In genomic region chr3:187773233-187773962, GRCh38 we compare ENCODE assay signal across 10 cellular contexts. TPM values are rescaled to one million over a fixed set of nuclear protein-coding genes. Genes with fewer than 3 reads are reported as not detected.
A peak's percentile ranks its signal among the peaks of the same experiment; 100 is the strongest.
DNase-seq lines count a peak whose midpoint lies in the region; ATAC-seq and TF ChIP-seq lines count a peak whose summit lies in the region.
"Had no signal": no experiment of that assay in that cellular context is flagged by ENCODE, and none has a peak within 500 bp of the region (broad histone marks: within the 10 kb centered on the region; RNA-seq: fewer than 3 reads in every experiment).

No MANE protein-coding gene starts in this region.

- peaks cover 30% of the 10 kb centered on the region for H3K36me3 Mint-ChIP-seq in dendritic cell treated with granulocyte-macrophage colony-stimulating factor and Interleukin-4, amounts not matched to agents 40 ng/mL and 50 ng/mL, for 4 days (ENCODE audit: low read depth)

- H3K27ac Mint-ChIP-seq in dendritic cell treated with granulocyte-macrophage colony-stimulating factor and Interleukin-4, amounts not matched to agents 40 ng/mL and 50 ng/mL, for 4 days, result peak overlapping the region; percentile 94

- intact Hi-C loops in dendritic cell treated with granulocyte-macrophage colony-stimulating factor and Interleukin-4, amounts not matched to agents 40 ng/mL and 50 ng/mL, for 4 days (cut with micrococcal nuclease), result loop anchor here (2.0 to 5.0 kb wide), 3 partner anchors 15 to 144 kb away; partner anchors contain the start of gene BCL6
- intact Hi-C loops in stomach (cut with DNase I; ENCODE audit: low total_unique reads), result no loop called here

- peak overlapping the region; percentile 76 for H3K4me3 Mint-ChIP-seq in dendritic cell treated with granulocyte-macrophage colony-stimulating factor and Interleukin-4, amounts not matched to agents 40 ng/mL and 50 ng/mL, for 4 days

- H3K4me3 ChIP-seq in stomach, result no peak overlapping the region

- no peaks in the 10 kb centered on the region for H3K36me3 ChIP-seq in stomach

- no peaks in the 10 kb centered on the region for H3K27me3 ChIP-seq in stomach

- 85 to 94% (median 87%) methylated on average over 17 of the region's 17 CpGs for WGBS in stomach, 5 donors

- in situ Hi-C loops in GM13976 (cut with MboI; ENCODE audit: low sequenced_read_pairs, unreplicated experiment), result no loop called here

- H3K4me1 Mint-ChIP-seq in dendritic cell treated with granulocyte-macrophage colony-stimulating factor and Interleukin-4, amounts not matched to agents 40 ng/mL and 50 ng/mL, for 4 days (ENCODE audit: low read depth), result peaks cover 66% of the 10 kb centered on the region

- TF ChIP-seq CTCF in GM13976 (IDR thresholded peaks at IDR 0.05; ENCODE audit: borderline replicate concordance, control extremely low read depth, extremely low read depth, insufficient read depth, missing control alignments) (no peak), stomach (IDR thresholded peaks at IDR 0.05) (no peak)

- no peaks in the 10 kb centered on the region for H3K4me1 ChIP-seq in stomach

- no peak for TF ChIP-seq EP300 in stomach (IDR thresholded peaks at IDR 0.05)

- no peaks in the 10 kb centered on the region for H3K9me3 Mint-ChIP-seq in dendritic cell treated with granulocyte-macrophage colony-stimulating factor and Interleukin-4, amounts not matched to agents 40 ng/mL and 50 ng/mL, for 4 days

- peak; percentile 57 for DNase-seq in GM13976 (ENCODE audit: low spot score)
- no peak for DNase-seq in mucosa of gallbladder (ENCODE audit: low spot score)
- DNase-seq in NCI-H526 (lab: John Stamatoyannopoulos, UW), result no peak
- no peak for DNase-seq in stomach
- DNase-seq in T-helper 2 cell, result no peak
- DNase-seq: activated CD4-positive, alpha-beta T cell treated with anti-CD3 and anti-CD28 coated beads, Interleukin-2, amount 50 U/mL, for 48 hours; effector CD4-positive, alpha-beta T cell had no signal

- TF ChIP-seq POLR2A in stomach (IDR thresholded peaks at IDR 0.05), result no peak

- H3K9me3 ChIP-seq in stomach, result no peaks in the 10 kb centered on the region

- no peaks in the 10 kb centered on the region for H3K27me3 Mint-ChIP-seq in dendritic cell treated with granulocyte-macrophage colony-stimulating factor and Interleukin-4, amounts not matched to agents 40 ng/mL and 50 ng/mL, for 4 days

- H3K27ac ChIP-seq in stomach, result peak overlapping the region in 2 of 5 donors; percentile 0 to 47

- ATAC-seq in GM21423 (IDR thresholded peaks at IDR 0.05; ENCODE audit: unreplicated experiment), result peak; percentile 61
- ATAC-seq in HG03354 (IDR thresholded peaks at IDR 0.05; ENCODE audit: poor library complexity, severe bottlenecking, unreplicated experiment), result peak; percentile 83

RNA-seq across cellular contexts. Expression of gene BCL6, which starts 28.1 kb away (rescaled TPM):
- total RNA-seq in mucosa of gallbladder (79.4 TPM), stomach (100 to 1,000 TPM in 1 of 5 donors, 10 to 100 TPM in 4; 11.6 to 112 (median 39.7) TPM)
- 10 to 100 TPM; 11.1 to 36.1 (median 23.4) TPM for polyA plus RNA-seq in stomach
